27 cellular contexts compared by ENCODE assay signal in the genomic region with DNA sequence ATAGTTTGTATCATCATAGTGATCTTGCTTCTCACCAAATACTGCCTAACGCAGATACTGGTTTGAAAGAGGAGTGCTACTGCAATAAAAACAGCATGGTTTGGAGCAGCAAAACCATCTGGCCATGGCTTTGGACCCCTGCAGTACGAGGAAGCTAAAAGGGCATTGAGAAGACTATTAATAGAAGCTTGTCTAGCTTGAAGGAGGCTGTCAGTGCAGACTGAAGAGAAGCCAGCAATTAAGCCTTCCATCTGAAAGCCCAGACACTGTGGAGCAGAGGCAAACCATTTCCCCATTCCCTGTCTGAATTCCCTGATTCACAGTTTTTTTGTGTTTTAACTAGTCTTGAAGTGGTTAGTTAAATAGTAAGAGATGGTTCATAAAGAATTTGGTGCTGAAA.
"Had no signal": no experiment of that assay in that cellular context is flagged by ENCODE, and none has a peak within 500 bp of the region (broad histone marks: within the 10 kb centered on the region; RNA-seq: fewer than 3 reads in every experiment).

No MANE protein-coding gene starts in this region.

- H3K4me3 ChIP-seq: adrenal gland, body of pancreas, coronary artery, dorsolateral prefrontal cortex, gastrocnemius medialis, hepatocyte, lower lobe of right lung, tibial nerve had no signal

- H3K36me3 ChIP-seq: adrenal gland, gastrocnemius medialis, lower lobe of right lung, tibial nerve had no signal

- DNase-seq: activated CD4-positive, alpha-beta memory T cell treated with anti-CD3 and anti-CD28 coated beads for 36 hours; activated CD4-positive, alpha-beta T cell treated with anti-CD3 and anti-CD28 coated beads, Interleukin-2, amount 10 ng/mL, durations not matched to agents 24 days and 14 days; activated CD4-positive, CD25-positive, alpha-beta regulatory T cell treated with anti-CD3 and anti-CD28 coated beads, Interleukin-2, amount 50 U/mL, for 72 hours; activated CD8-positive, alpha-beta memory T cell treated with anti-CD3 and anti-CD28 coated beads, Interleukin-2, amount 50 U/mL, for 4 hours; activated effector memory CD4-positive, alpha-beta T cell treated with anti-CD3 and anti-CD28 coated beads, Interleukin-2, amount 50 U/mL, for 16 hours; activated naive CD4-positive, alpha-beta T cell treated with anti-CD3 and anti-CD28 coated beads for 36 hours; activated naive CD8-positive, alpha-beta T cell treated with anti-CD3 and anti-CD28 coated beads for 36 hours; activated T-cell treated with anti-CD3 and anti-CD28 coated beads, Interleukin-2, amount 50 U/mL, for 1 hour; adrenal gland; aorta; body of pancreas; cerebellar nuclear complex; dorsolateral prefrontal cortex; effector memory CD4-positive, alpha-beta T cell; erythroblast; gastrocnemius medialis; left colon; lower lobe of right lung; mesenchymal stem cell; natural killer cell; right cardiac atrium; stimulated activated naive CD4-positive, alpha-beta T cell treated with Interleukin-2 at 50 U/mL for 16 hours; T-helper 17 cell; T1000 had no signal

- H3K27ac ChIP-seq: adrenal gland, body of pancreas, coronary artery, dorsolateral prefrontal cortex, gastrocnemius medialis, hepatocyte, lower lobe of right lung, tibial nerve had no signal

- H3K27me3 ChIP-seq: adrenal gland, body of pancreas, dorsolateral prefrontal cortex, gastrocnemius medialis, hepatocyte, tibial nerve had no signal

- H3K9me3 ChIP-seq: adrenal gland, body of pancreas, gastrocnemius medialis, lower lobe of right lung, tibial nerve had no signal

- H3K4me1 ChIP-seq: adrenal gland, body of pancreas, gastrocnemius medialis, lower lobe of right lung, tibial nerve had no signal

- H3K79me2 ChIP-seq: hepatocyte had no signal

- ATAC-seq: body of pancreas, gastrocnemius medialis, left colon, lower lobe of right lung, natural killer cell, right cardiac atrium, T-helper 17 cell had no signal

- H3K4me2 ChIP-seq: hepatocyte had no signal
